1 cellular context compared by ENCODE assay signal in the genomic region with DNA sequence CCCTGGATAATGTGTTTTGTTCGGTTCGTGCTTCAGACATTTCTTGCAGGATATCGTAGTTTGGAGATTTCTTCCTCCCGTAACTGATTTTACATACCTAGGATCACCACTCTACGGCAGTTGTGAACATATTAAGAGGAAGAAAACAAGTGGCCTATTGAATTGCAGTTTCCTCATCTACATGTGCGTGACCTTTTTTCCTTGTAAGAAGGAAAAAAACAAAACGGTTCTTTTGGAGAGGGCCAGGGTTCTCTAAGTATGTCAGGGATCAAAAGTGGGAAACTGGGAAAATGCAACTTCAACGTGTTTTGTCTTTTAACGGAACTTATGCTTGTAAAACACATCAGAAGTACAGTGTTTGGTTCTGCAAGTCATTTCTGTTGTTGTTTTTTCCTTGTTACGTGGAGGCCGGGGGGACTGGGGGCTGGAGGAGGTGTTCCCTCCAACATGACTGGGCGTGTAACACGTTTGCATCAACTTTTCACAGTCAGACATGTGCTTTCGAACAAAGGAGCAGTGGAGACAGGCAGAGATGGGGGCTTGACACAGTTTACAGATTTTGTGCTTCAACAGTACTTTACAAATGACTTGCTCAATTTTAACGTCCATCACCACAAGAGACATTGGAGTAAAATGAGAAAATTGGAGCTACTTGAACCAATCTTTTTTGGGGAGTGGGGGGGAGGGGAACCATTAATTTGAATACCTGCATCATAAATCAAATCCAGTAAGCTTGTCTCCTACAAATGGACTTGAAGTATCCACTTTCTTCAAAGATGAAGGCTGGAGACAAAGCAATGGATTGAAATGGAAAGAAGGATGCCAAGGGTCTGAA.
TF ChIP-seq lines count a peak whose summit lies in the region.

No MANE protein-coding gene starts in this region.

TF ChIP-seq in HepG2, 621 proteins besides CTCF, POLR2A, EP300 and RAD21 (continued from another document):
- TF ChIP-seq SRSF4 (IDR thresholded peaks at IDR 0.05; ENCODE audit: low read depth, low read length, poor library complexity, severe bottlenecking) (no peak), ATF4 (CRISPR knock-in tag; IDR thresholded peaks at IDR 0.05) (peak in 1 of 2 experiments; percentile 43; a peak in 1 of 4 replicates), MAFK (conservative IDR thresholded peaks at IDR 0.05 in 1 of 2, IDR thresholded peaks at IDR 0.05 in 1 of 2; ENCODE audit: low read length in 2 of 2) (no peak), ZNF30 (CRISPR knock-in tag; IDR thresholded peaks at IDR 0.05) (no peak), BRF2 (CRISPR knock-in tag; IDR thresholded peaks at IDR 0.05) (no peak), ZUFSP (CRISPR knock-in tag; IDR thresholded peaks at IDR 0.05; ENCODE audit: borderline replicate concordance) (no peak), ZKSCAN8 (CRISPR knock-in tag; IDR thresholded peaks at IDR 0.05; ENCODE audit: borderline replicate concordance) (no peak), MXD4 (CRISPR knock-in tag; IDR thresholded peaks at IDR 0.05) (no peak), ZNF550 (CRISPR knock-in tag; IDR thresholded peaks at IDR 0.05; ENCODE audit: borderline replicate concordance) (no peak), TEAD3 (CRISPR knock-in tag; optimal IDR thresholded peaks at IDR 0.05; ENCODE audit: borderline replicate concordance) (peak; percentile 10), GATA4 (IDR thresholded peaks at IDR 0.05; ENCODE audit: borderline replicate concordance, low read depth) (no peak), ZNF652 (CRISPR knock-in tag; IDR thresholded peaks at IDR 0.05; ENCODE audit: borderline replicate concordance, low read depth) (no peak), GTF2F1 (IDR thresholded peaks at IDR 0.05; ENCODE audit: low read length) (no peak), MTF1 (CRISPR knock-in tag; IDR thresholded peaks at IDR 0.05) (no peak), RFX5 (IDR thresholded peaks at IDR 0.05; ENCODE audit: low read depth, low read length) (no peak), KDM5A (IDR thresholded peaks at IDR 0.05; ENCODE audit: borderline replicate concordance, low read length) (no peak), ZSCAN30 (CRISPR knock-in tag; IDR thresholded peaks at IDR 0.05) (no peak)
- TF ChIP-seq, protein P1, sequence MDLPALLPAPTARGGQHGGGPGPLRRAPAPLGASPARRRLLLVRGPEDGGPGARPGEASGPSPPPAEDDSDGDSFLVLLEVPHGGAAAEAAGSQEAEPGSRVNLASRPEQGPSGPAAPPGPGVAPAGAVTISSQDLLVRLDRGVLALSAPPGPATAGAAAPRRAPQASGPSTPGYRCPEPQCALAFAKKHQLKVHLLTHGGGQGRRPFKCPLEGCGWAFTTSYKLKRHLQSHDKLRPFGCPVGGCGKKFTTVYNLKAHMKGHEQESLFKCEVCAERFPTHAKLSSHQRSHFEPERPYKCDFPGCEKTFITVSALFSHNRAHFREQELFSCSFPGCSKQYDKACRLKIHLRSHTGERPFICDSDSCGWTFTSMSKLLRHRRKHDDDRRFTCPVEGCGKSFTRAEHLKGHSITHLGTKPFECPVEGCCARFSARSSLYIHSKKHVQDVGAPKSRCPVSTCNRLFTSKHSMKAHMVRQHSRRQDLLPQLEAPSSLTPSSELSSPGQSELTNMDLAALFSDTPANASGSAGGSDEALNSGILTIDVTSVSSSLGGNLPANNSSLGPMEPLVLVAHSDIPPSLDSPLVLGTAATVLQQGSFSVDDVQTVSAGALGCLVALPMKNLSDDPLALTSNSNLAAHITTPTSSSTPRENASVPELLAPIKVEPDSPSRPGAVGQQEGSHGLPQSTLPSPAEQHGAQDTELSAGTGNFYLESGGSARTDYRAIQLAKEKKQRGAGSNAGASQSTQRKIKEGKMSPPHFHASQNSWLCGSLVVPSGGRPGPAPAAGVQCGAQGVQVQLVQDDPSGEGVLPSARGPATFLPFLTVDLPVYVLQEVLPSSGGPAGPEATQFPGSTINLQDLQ (CRISPR knock-in tag; IDR thresholded peaks at IDR 0.05), result no peak
